ENCODE assay signal across 8 cellular contexts in the genomic region with DNA sequence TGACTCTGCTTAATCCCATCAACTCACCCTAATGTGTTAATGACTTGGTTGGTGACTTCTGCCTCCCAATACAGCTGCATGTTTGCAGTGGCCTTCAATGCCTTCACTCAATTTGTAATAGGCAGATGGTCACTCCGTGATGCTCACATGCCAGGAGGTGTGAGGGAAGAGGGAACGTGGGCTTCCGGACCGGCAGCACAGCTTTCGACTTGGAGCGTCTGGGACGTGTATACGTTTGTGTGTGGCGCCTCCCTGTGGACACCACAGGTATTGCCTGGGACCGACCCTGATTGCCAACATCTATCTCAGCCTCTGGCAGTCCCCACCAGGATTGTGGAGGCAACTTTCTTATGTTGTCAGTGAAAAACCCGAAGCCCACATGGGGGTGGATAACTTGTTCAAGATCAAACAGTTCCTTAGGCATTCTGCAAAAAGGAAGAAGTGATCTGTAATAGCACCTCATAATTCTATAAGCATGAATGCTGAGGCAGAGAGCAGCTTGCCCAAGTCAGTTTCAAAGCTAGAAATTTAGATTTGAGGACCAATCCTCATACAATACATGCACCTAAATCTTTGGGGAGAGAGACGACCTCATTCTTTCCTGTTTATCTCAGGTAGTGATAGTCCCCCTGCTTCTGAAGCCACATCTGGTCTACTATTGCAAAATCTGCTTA. TPM values are rescaled to one million over a fixed set of nuclear protein-coding genes. Genes with fewer than 3 reads are reported as not detected.
DNase-seq lines count a peak whose midpoint lies in the region; ATAC-seq and TF ChIP-seq lines count a peak whose summit lies in the region.

No MANE protein-coding gene starts in this region.

- H3K27ac ChIP-seq in breast epithelium (no peak overlapping the region), PC-3 (ENCODE audit: low read length) (no peak overlapping the region)

- CTCF ChIA-PET in MCF 10A (lab: Yijun Ruan, JAX) (interaction anchor here (0.6 to 2.6 kb wide), 12 partner anchors 10 to 1452 kb away, joined by 3 to 7 read pairs (median 4); no protein-coding TSS in a partner anchor), PC-3 (lab: Charles Lee) (no interaction called here)

- POLR2A ChIA-PET in MCF 10A (lab: Yijun Ruan, JAX): no interaction called here
- POLR2A ChIA-PET in PC-3 (lab: Charles Lee; ENCODE audit: unreplicated experiment): no interaction called here

- H3K4me3 ChIP-seq in breast epithelium (no peak overlapping the region), PC-3 (ENCODE audit: low read length) (no peak overlapping the region)

- H3F3A ChIP-seq in PC-3 (ENCODE audit: low read length, unreplicated experiment): no peaks in the 10 kb centered on the region

- ATAC-seq in HG03565 (IDR thresholded peaks at IDR 0.05; ENCODE audit: unreplicated experiment) (peak; percentile 69), PC-3 (peak; percentile 65), GM18502 (IDR thresholded peaks at IDR 0.05; ENCODE audit: poor library complexity, unreplicated experiment) (no peak)

- H3K9me2 ChIP-seq in PC-3 (replicated peaks; ENCODE audit: low read length): no peaks in the 10 kb centered on the region

- H4K20me1 ChIP-seq in PC-3 (ENCODE audit: low read length): no peaks in the 10 kb centered on the region

- DNase-seq in MCF 10A (ENCODE audit: unreplicated experiment): peak; percentile 65
- DNase-seq in breast epithelium (ENCODE audit: low spot score in 2 of 2): no peak
- peak; percentile 77 for DNase-seq in PC-3
- peak; percentile 15 to 31 for DNase-seq in activated T-helper 1 cell treated with anti-CD3 and anti-CD28 coated beads, Interleukin-2, amount 50 U/mL, for 16 hours (ENCODE audit: low read depth in 1 of 2, low spot score in 1 of 2)
- DNase-seq in glomerular visceral epithelial cell (ENCODE audit: extremely low spot score): peak; percentile 81
- DNase-seq in progenitor cell of endocrine pancreas (ENCODE audit: low spot score, unreplicated experiment): peak; percentile 71

- H3K4me1 ChIP-seq in breast epithelium (no peaks in the 10 kb centered on the region), PC-3 (ENCODE audit: insufficient read depth, low read length) (0 out of 2 replicates have a peak, but pooled peaks cover 5% of the 10 kb centered on the region)

- H3K4me2 ChIP-seq in PC-3 (ENCODE audit: low read length): no peak overlapping the region

- no peaks in the 10 kb centered on the region for H3K9me3 Mint-ChIP-seq in MCF 10A (ENCODE audit: unreplicated experiment)
- peaks cover 3% of the 10 kb centered on the region for H3K9me3 Mint-ChIP-seq in progenitor cell of endocrine pancreas (ENCODE audit: low read depth)

- H3K9ac ChIP-seq in PC-3 (ENCODE audit: low read length): no peak overlapping the region

- no peak for TF ChIP-seq POLR2A in breast epithelium (IDR thresholded peaks at IDR 0.05)

- TF ChIP-seq CTCF in MCF 10A (IDR thresholded peaks at IDR 0.05; ENCODE audit: unreplicated experiment) (peak; percentile 86), breast epithelium (IDR thresholded peaks at IDR 0.05) (no peak), PC-3 (conservative IDR thresholded peaks at IDR 0.05; ENCODE audit: low read depth, low read length) (peak; percentile 90), progenitor cell of endocrine pancreas (IDR thresholded peaks at IDR 0.05; ENCODE audit: unreplicated experiment) (peak; percentile 90)

- H3K9me3 ChIP-seq in breast epithelium: no peaks in the 10 kb centered on the region
- H3K9me3 ChIP-seq in PC-3 (ENCODE audit: low read length): no peaks in the 10 kb centered on the region

- H3K36me3 ChIP-seq in breast epithelium (no peaks in the 10 kb centered on the region), PC-3 (ENCODE audit: low read depth, low read length) (no peaks in the 10 kb centered on the region; the same call in 1 of the 2 replicates)

- no peak overlapping the region for H2AFZ ChIP-seq in PC-3 (ENCODE audit: low read length)

- H3K4me1 Mint-ChIP-seq in MCF 10A (ENCODE audit: insufficient read depth, unreplicated experiment): peaks cover 6% of the 10 kb centered on the region
- H3K4me1 Mint-ChIP-seq in progenitor cell of endocrine pancreas (ENCODE audit: low read depth): no peaks in the 10 kb centered on the region

- H3K27me3 ChIP-seq in breast epithelium: peaks cover 0 to 16% of the 10 kb centered on the region in 2 donors
- no peaks in the 10 kb centered on the region for H3K27me3 ChIP-seq in PC-3 (ENCODE audit: low read length)

- H3K27me3 Mint-ChIP-seq in MCF 10A (ENCODE audit: insufficient read depth, unreplicated experiment) (no peaks in the 10 kb centered on the region), progenitor cell of endocrine pancreas (peaks cover 27% of the 10 kb centered on the region)

- intact Hi-C loops in MCF 10A (cut with micrococcal nuclease): loop anchor here (1.0 to 10.0 kb wide), 5 partner anchors 176 to 1825 kb away; no protein-coding TSS in a partner anchor
- intact Hi-C loops in breast epithelium (cut with DNase I; ENCODE audit: low total_unique reads): no loop called here
- intact Hi-C loops in PC-3 (cut with micrococcal nuclease): no loop called here

- BruUV-seq in MCF 10A (replicated peaks; lab: Mats Ljungman, UMichigan): no TSS peak
- BruUV-seq in PC-3 (replicated peaks; lab: Mats Ljungman, UMichigan): no TSS peak

- H3K27ac Mint-ChIP-seq in MCF 10A (ENCODE audit: low read depth, unreplicated experiment) (no peak overlapping the region), progenitor cell of endocrine pancreas (no peak overlapping the region)

- no peak overlapping the region for H3K4me3 Mint-ChIP-seq in MCF 10A (ENCODE audit: unreplicated experiment)
- H3K4me3 Mint-ChIP-seq in progenitor cell of endocrine pancreas (ENCODE audit: low read depth): no peak overlapping the region

- H3K79me2 ChIP-seq in PC-3 (ENCODE audit: low read length): no peaks in the 10 kb centered on the region

- H3K36me3 Mint-ChIP-seq in MCF 10A (ENCODE audit: insufficient read depth, unreplicated experiment) (no peaks in the 10 kb centered on the region), progenitor cell of endocrine pancreas (ENCODE audit: insufficient read depth) (no peaks in the 10 kb centered on the region)

RNA-seq across cellular contexts. Expression of a gene that starts 16.9 kb away (rescaled TPM):
- total RNA-seq in MCF 10A (2022) (15.4 and 23.2 TPM in 2 replicates), breast epithelium (10 to 100 TPM; 19.0 to 25.0 (median 20.8) TPM), PC-3 (2014; rRNA removed) (33.9 and 42.7 TPM in 2 replicates), progenitor cell of endocrine pancreas (21.0 and 24.9 TPM in 2 replicates)

RNA-seq across cellular contexts. Expression of a gene that starts 17.2 kb away (rescaled TPM):
- total RNA-seq in MCF 10A (2022) (63.9 and 64.5 TPM in 2 replicates), breast epithelium (10 to 100 TPM; 23.4 to 26.7 (median 25.6) TPM), PC-3 (2014; rRNA removed) (76.0 and 92.7 TPM in 2 replicates), progenitor cell of endocrine pancreas (40.8 and 43.1 TPM in 2 replicates)

Comparison
In these comparisons a context has a peak if more than half of its experiments do, and no peak if none do; other contexts are left out.
1. DNase-seq: peak in MCF 10A (single experiment), PC-3 (single experiment), activated T-helper 1 cell treated with anti-CD3 and anti-CD28 coated beads, Interleukin-2, amount 50 U/mL, for 16 hours (2 of 2), glomerular visceral epithelial cell (single experiment) and progenitor cell of endocrine pancreas (single experiment); none in breast epithelium (0 of 2).
2. CTCF ChIP-seq: peak in MCF 10A (single experiment), PC-3 (single experiment) and progenitor cell of endocrine pancreas (single experiment); none in breast epithelium (0 of 3).